18 cellular contexts compared by ENCODE assay signal in the genomic region with DNA sequence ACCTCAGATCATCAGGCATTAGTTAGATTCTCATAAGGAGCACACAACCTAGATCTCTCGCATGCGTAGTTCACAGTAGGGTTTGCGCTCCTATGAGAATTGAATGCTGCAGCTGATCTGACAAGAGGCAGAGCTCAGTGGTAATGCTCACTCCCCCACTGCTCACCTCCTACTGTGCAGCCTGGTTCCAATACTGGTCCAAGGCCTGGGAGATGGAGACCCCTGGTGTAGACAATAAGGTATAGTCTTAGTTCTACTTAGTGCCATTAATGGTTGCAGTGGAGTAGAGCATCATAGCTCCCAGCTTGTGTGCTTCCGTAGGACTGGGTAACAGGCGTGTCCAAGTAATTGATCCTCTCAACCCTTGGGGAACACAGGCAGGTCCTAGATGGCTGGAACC.
DNase-seq lines count a peak whose midpoint lies in the region; ATAC-seq and TF ChIP-seq lines count a peak whose summit lies in the region.
"Had no signal": no experiment of that assay in that cellular context is flagged by ENCODE, and none has a peak within 500 bp of the region (broad histone marks: within the 10 kb centered on the region; RNA-seq: fewer than 3 reads in every experiment).

No MANE protein-coding gene starts in this region.

- DNase-seq in activated naive CD8-positive, alpha-beta T cell treated with anti-CD3 and anti-CD28 coated beads, Interleukin-2, amount 50 U/mL, for 24 hours = no peak
- no peak for DNase-seq in activated naive CD8-positive, alpha-beta T cell treated with anti-CD3 and anti-CD28 coated beads for 36 hours
- DNase-seq in NB4 (ENCODE audit: low read depth) (peak; percentile 31), cardiac fibroblast (ENCODE audit: low read depth in 2 of 2) (no peak), HT-29 (ENCODE audit: low spot score) (no peak)
- no peak for DNase-seq in stimulated activated effector memory CD8-positive, alpha-beta T cell treated with anti-CD3 and anti-CD28 coated beads, Interleukin-12 subunit alpha, Interleukin-12 subunit beta, amount 100 ng/mL, for 72 hours (ENCODE audit: low spot score in 2 of 2)
- DNase-seq in effector memory CD8-positive, alpha-beta T cell = no peak
- DNase-seq: 8988T, C1 segment of cervical spinal cord, DMS 273 treated with DMSO at 0.1 percent for 48 hours, Kasumi-1, NCI-H1436, NCI-H2081 treated with DMSO at 0.1 percent for 48 hours, NCI-H2227 treated with DMSO at 0.1 percent for 48 hours, NCI-H526, PC-3 had no signal

- no peak overlapping the region for H3K27ac Mint-ChIP-seq in activated naive CD8-positive, alpha-beta T cell treated with anti-CD3 and anti-CD28 coated beads, Interleukin-2, amount 50 U/mL, for 24 hours
- no peak overlapping the region for H3K27ac Mint-ChIP-seq in activated naive CD8-positive, alpha-beta T cell treated with anti-CD3 and anti-CD28 coated beads for 36 hours
- H3K27ac Mint-ChIP-seq in stimulated activated effector memory CD8-positive, alpha-beta T cell treated with anti-CD3 and anti-CD28 coated beads, Interleukin-12 subunit alpha, Interleukin-12 subunit beta, amount 100 ng/mL, for 72 hours = no peak overlapping the region
- no peak overlapping the region for H3K27ac Mint-ChIP-seq in effector memory CD8-positive, alpha-beta T cell

- no peaks in the 10 kb centered on the region for H3K36me3 Mint-ChIP-seq in activated naive CD8-positive, alpha-beta T cell treated with anti-CD3 and anti-CD28 coated beads, Interleukin-2, amount 50 U/mL, for 24 hours (ENCODE audit: low read depth)
- peaks cover 2% of the 10 kb centered on the region for H3K36me3 Mint-ChIP-seq in activated naive CD8-positive, alpha-beta T cell treated with anti-CD3 and anti-CD28 coated beads for 36 hours
- H3K36me3 Mint-ChIP-seq in stimulated activated effector memory CD8-positive, alpha-beta T cell treated with anti-CD3 and anti-CD28 coated beads, Interleukin-12 subunit alpha, Interleukin-12 subunit beta, amount 100 ng/mL, for 72 hours = no peaks in the 10 kb centered on the region
- H3K36me3 Mint-ChIP-seq in effector memory CD8-positive, alpha-beta T cell (ENCODE audit: insufficient read depth) = no peaks in the 10 kb centered on the region

- H3K4me3 Mint-ChIP-seq in activated naive CD8-positive, alpha-beta T cell treated with anti-CD3 and anti-CD28 coated beads, Interleukin-2, amount 50 U/mL, for 24 hours = no peak overlapping the region
- H3K4me3 Mint-ChIP-seq in activated naive CD8-positive, alpha-beta T cell treated with anti-CD3 and anti-CD28 coated beads for 36 hours = no peak overlapping the region
- H3K4me3 Mint-ChIP-seq in stimulated activated effector memory CD8-positive, alpha-beta T cell treated with anti-CD3 and anti-CD28 coated beads, Interleukin-12 subunit alpha, Interleukin-12 subunit beta, amount 100 ng/mL, for 72 hours = no peak overlapping the region
- no peak overlapping the region for H3K4me3 Mint-ChIP-seq in effector memory CD8-positive, alpha-beta T cell

- no peak for TF ChIP-seq POLR2A in NB4 (IDR thresholded peaks at IDR 0.05; ENCODE audit: extremely low read depth, insufficient read length)

- H3K4me1 Mint-ChIP-seq in activated naive CD8-positive, alpha-beta T cell treated with anti-CD3 and anti-CD28 coated beads, Interleukin-2, amount 50 U/mL, for 24 hours = no peaks in the 10 kb centered on the region
- no peaks in the 10 kb centered on the region for H3K4me1 Mint-ChIP-seq in activated naive CD8-positive, alpha-beta T cell treated with anti-CD3 and anti-CD28 coated beads for 36 hours
- H3K4me1 Mint-ChIP-seq in stimulated activated effector memory CD8-positive, alpha-beta T cell treated with anti-CD3 and anti-CD28 coated beads, Interleukin-12 subunit alpha, Interleukin-12 subunit beta, amount 100 ng/mL, for 72 hours = no peaks in the 10 kb centered on the region
- H3K4me1 Mint-ChIP-seq in effector memory CD8-positive, alpha-beta T cell (ENCODE audit: low read depth in 2 of 2) = no peaks in the 10 kb centered on the region

- H3K27me3 Mint-ChIP-seq in activated naive CD8-positive, alpha-beta T cell treated with anti-CD3 and anti-CD28 coated beads, Interleukin-2, amount 50 U/mL, for 24 hours = no peaks in the 10 kb centered on the region
- H3K27me3 Mint-ChIP-seq in activated naive CD8-positive, alpha-beta T cell treated with anti-CD3 and anti-CD28 coated beads for 36 hours = no peaks in the 10 kb centered on the region
- H3K27me3 Mint-ChIP-seq in effector memory CD8-positive, alpha-beta T cell = no peaks in the 10 kb centered on the region

- ATAC-seq in activated naive CD8-positive, alpha-beta T cell treated with anti-CD3 and anti-CD28 coated beads, Interleukin-2, amount 50 U/mL, for 24 hours = peak; percentile 63
- peak; percentile 44 for ATAC-seq in stimulated activated effector memory CD8-positive, alpha-beta T cell treated with anti-CD3 and anti-CD28 coated beads, Interleukin-12 subunit alpha, Interleukin-12 subunit beta, amount 100 ng/mL, for 72 hours
- ATAC-seq in GM18519 (IDR thresholded peaks at IDR 0.05; ENCODE audit: low FRiP score, unreplicated experiment) = no peak
- no peak for ATAC-seq in effector memory CD8-positive, alpha-beta T cell (replicated peaks)
- ATAC-seq: PC-3 had no signal

- TF ChIP-seq CTCF in NB4 (IDR thresholded peaks at IDR 0.05; ENCODE audit: low read depth, low read length) (no peak), cardiac fibroblast (IDR thresholded peaks at IDR 0.05; ENCODE audit: low read depth, low read length) (peak; percentile 5)

- peaks cover 13% of the 10 kb centered on the region for H3K9me3 Mint-ChIP-seq in activated naive CD8-positive, alpha-beta T cell treated with anti-CD3 and anti-CD28 coated beads, Interleukin-2, amount 50 U/mL, for 24 hours
- peaks cover 8% of the 10 kb centered on the region for H3K9me3 Mint-ChIP-seq in activated naive CD8-positive, alpha-beta T cell treated with anti-CD3 and anti-CD28 coated beads for 36 hours
- H3K9me3 Mint-ChIP-seq in stimulated activated effector memory CD8-positive, alpha-beta T cell treated with anti-CD3 and anti-CD28 coated beads, Interleukin-12 subunit alpha, Interleukin-12 subunit beta, amount 100 ng/mL, for 72 hours = peaks cover 2% of the 10 kb centered on the region
- peaks cover 0 to 7% of the 10 kb centered on the region in 2 donors for H3K9me3 Mint-ChIP-seq in effector memory CD8-positive, alpha-beta T cell

- H3K4me3 ChIP-seq in NB4 (ENCODE audit: low read depth, low read length) (no peak overlapping the region), cardiac fibroblast (replicated peaks in 1 of 2; ENCODE audit: low read depth in 2 of 2, low read length in 2 of 2) (no peak overlapping the region)
- H3K4me3 ChIP-seq: SK-N-MC had no signal

Comparison
In these comparisons a context has a peak if more than half of its experiments do, and no peak if none do; other contexts are left out.
1. ATAC-seq: peak in activated naive CD8-positive, alpha-beta T cell treated with anti-CD3 and anti-CD28 coated beads, Interleukin-2, amount 50 U/mL, for 24 hours (single experiment) and stimulated activated effector memory CD8-positive, alpha-beta T cell treated with anti-CD3 and anti-CD28 coated beads, Interleukin-12 subunit alpha, Interleukin-12 subunit beta, amount 100 ng/mL, for 72 hours (single experiment); none in GM18519 (single experiment) and effector memory CD8-positive, alpha-beta T cell (single experiment).